ENCODE assay signal across 12 cellular contexts in the genomic region with DNA sequence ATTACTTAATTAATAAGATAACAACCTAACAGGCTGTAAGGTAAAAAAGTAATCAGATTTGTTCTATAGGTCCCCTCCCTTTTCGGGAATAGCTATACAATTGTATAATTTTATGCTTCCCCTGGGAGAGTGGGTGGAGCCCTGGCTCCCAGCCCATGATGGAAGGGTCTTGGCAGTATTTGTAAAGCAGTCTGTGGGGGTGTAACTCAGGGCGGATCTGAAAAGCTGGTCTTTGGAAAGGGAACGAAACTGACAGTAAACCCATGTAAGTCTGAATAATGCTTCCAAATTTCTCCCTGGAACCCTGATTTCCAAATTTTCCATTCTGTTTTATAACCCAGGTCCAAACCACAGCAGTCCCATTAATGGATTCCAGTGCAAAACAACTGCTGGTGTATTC.
DNase-seq lines count a peak whose midpoint lies in the region; ATAC-seq and TF ChIP-seq lines count a peak whose summit lies in the region.
"Had no signal": no experiment of that assay in that cellular context is flagged by ENCODE, and none has a peak within 500 bp of the region (broad histone marks: within the 10 kb centered on the region; RNA-seq: fewer than 3 reads in every experiment).

No MANE protein-coding gene starts in this region.

- H3K27ac Mint-ChIP-seq in MCF 10A (ENCODE audit: low read depth, unreplicated experiment) (no peak overlapping the region), endodermal cell (peak overlapping the region; percentile 56)

- TF ChIP-seq POLR2A in breast epithelium (IDR thresholded peaks at IDR 0.05) = no peak

- H3K4me1 ChIP-seq in breast epithelium (peaks cover 0 to 3% of the 10 kb centered on the region in 2 donors), endodermal cell (ENCODE audit: control insufficient read depth, insufficient read depth, low read length) (peaks cover 32% of the 10 kb centered on the region), thymus (ENCODE audit: control insufficient read depth, insufficient read depth, low read length) (peaks cover 21% of the 10 kb centered on the region)
- H3K4me1 ChIP-seq: foreskin keratinocyte had no signal

- POLR2A ChIA-PET in MCF 10A (lab: Yijun Ruan, JAX) = no interaction called here

- H3K36me3 ChIP-seq in breast epithelium (no peaks in the 10 kb centered on the region), endodermal cell (ENCODE audit: control insufficient read depth, insufficient read depth, low read length) (no peaks in the 10 kb centered on the region), thymus (ENCODE audit: control insufficient read depth, insufficient read depth) (no peaks in the 10 kb centered on the region)
- H3K36me3 ChIP-seq: SJSA1 had no signal

- no TSS peak for BruUV-seq in MCF 10A (replicated peaks; lab: Mats Ljungman, UMichigan)

- DNase-seq in breast epithelium (ENCODE audit: low spot score in 2 of 2) (no peak), MCF 10A (ENCODE audit: unreplicated experiment) (no peak), NCI-H69 (lab: John Stamatoyannopoulos, UW) (peak; percentile 83), endodermal cell (no peak), NCI-H1930 (lab: John Stamatoyannopoulos, UW) (no peak), SKM-1 treated with dmso at 0.1 percent for 144 hours (lab: John Stamatoyannopoulos, UW; ENCODE audit: unreplicated experiment) (no peak)
- DNase-seq: cerebellar nuclear complex, foreskin keratinocyte, NCI-H187 had no signal

- H3K27me3 Mint-ChIP-seq in MCF 10A (ENCODE audit: insufficient read depth, unreplicated experiment) (peaks cover 50% of the 10 kb centered on the region), endodermal cell (ENCODE audit: insufficient read depth) (no peaks in the 10 kb centered on the region)

- H3K9me3 Mint-ChIP-seq in MCF 10A (ENCODE audit: unreplicated experiment) (no peaks in the 10 kb centered on the region), endodermal cell (no peaks in the 10 kb centered on the region)

- H3K27ac ChIP-seq in breast epithelium (peak overlapping the region; percentile 18 to 22), endodermal cell (ENCODE audit: low read depth, low read length) (no peak overlapping the region), thymus (ENCODE audit: low read depth) (no peak overlapping the region)
- H3K27ac ChIP-seq: foreskin keratinocyte had no signal

- H3K9me3 ChIP-seq in breast epithelium (no peaks in the 10 kb centered on the region), endodermal cell (ENCODE audit: control insufficient read depth, low read length) (no peaks in the 10 kb centered on the region), thymus (ENCODE audit: control insufficient read depth) (no peaks in the 10 kb centered on the region)
- H3K9me3 ChIP-seq: SJSA1 had no signal

- H3K36me3 Mint-ChIP-seq in MCF 10A (ENCODE audit: insufficient read depth, unreplicated experiment) (no peaks in the 10 kb centered on the region), endodermal cell (ENCODE audit: low read depth) (no peaks in the 10 kb centered on the region)

- intact Hi-C loops in breast epithelium (cut with DNase I; ENCODE audit: low total_unique reads) = no loop called here
- intact Hi-C loops in MCF 10A (cut with micrococcal nuclease) = no loop called here

- ATAC-seq in HG03139 (IDR thresholded peaks at IDR 0.05; ENCODE audit: unreplicated experiment) = no peak
- ATAC-seq: foreskin keratinocyte had no signal

- H3K4me3 ChIP-seq in breast epithelium (no peak overlapping the region), endodermal cell (ENCODE audit: low read length) (peak overlapping the region; percentile 7), thymus (ENCODE audit: low read length) (peak overlapping the region; percentile 36)
- H3K4me3 ChIP-seq: SJSA1 had no signal

- no peak overlapping the region for H3K9ac ChIP-seq in endodermal cell (ENCODE audit: extremely low read depth, low read length, poor library complexity, severe bottlenecking)

- peaks cover 5% of the 10 kb centered on the region for H3K4me1 Mint-ChIP-seq in MCF 10A (ENCODE audit: insufficient read depth, unreplicated experiment)
- H3K4me1 Mint-ChIP-seq in endodermal cell = peaks cover 92% of the 10 kb centered on the region

- CTCF ChIA-PET in MCF 10A (lab: Yijun Ruan, JAX) = interaction anchor here (0.6 to 16.0 kb wide), 7 partner anchors 13 to 153 kb away, joined by 3 to 233 read pairs (median 3); no protein-coding TSS in a partner anchor

- H3K27me3 ChIP-seq in breast epithelium = no peaks in the 10 kb centered on the region
- no peaks in the 10 kb centered on the region for H3K27me3 ChIP-seq in endodermal cell (ENCODE audit: control insufficient read depth, insufficient read depth, low read length, poor library complexity, severe bottlenecking)
- H3K27me3 ChIP-seq in thymus (ENCODE audit: control insufficient read depth, insufficient read depth) = no peaks in the 10 kb centered on the region
- H3K27me3 ChIP-seq: SJSA1 had no signal

- H3K4me3 Mint-ChIP-seq in MCF 10A (ENCODE audit: unreplicated experiment) = no peak overlapping the region
- no peak overlapping the region for H3K4me3 Mint-ChIP-seq in endodermal cell

- TF ChIP-seq CTCF in breast epithelium (IDR thresholded peaks at IDR 0.05) (no peak), MCF 10A (IDR thresholded peaks at IDR 0.05; ENCODE audit: unreplicated experiment) (no peak), endodermal cell (conservative IDR thresholded peaks at IDR 0.05) (no peak)

- 67 to 86% methylated on average over 1 to 3 of the region's 3 CpGs for WGBS in endodermal cell (ENCODE audit: insufficient coverage in 1 of 2, insufficient read length in 1 of 2), 2 experiments
- 82% methylated on average over 3 of the region's 3 CpGs for WGBS in thymus

Comparison
In these comparisons a context has a peak if more than half of its experiments do, and no peak if none do; other contexts are left out.
1. H3K27ac ChIP-seq: peak in breast epithelium (2 of 2); none in endodermal cell (single experiment) and thymus (single experiment).
2. H3K4me3 ChIP-seq: peak in endodermal cell (single experiment) and thymus (single experiment); none in breast epithelium (0 of 3).